22 cellular contexts compared by ENCODE assay signal in genomic region chr7:1550005-1550845, GRCh38. TPM values are rescaled to one million over a fixed set of nuclear protein-coding genes. Genes with fewer than 3 reads are reported as not detected.
"Had no signal": no experiment of that assay in that cellular context is flagged by ENCODE, and none has a peak within 500 bp of the region (broad histone marks: within the 10 kb centered on the region; RNA-seq: fewer than 3 reads in every experiment).

No MANE protein-coding gene starts in this region.

- H3K27me3 ChIP-seq: breast epithelium had no signal

- H3K36me3 ChIP-seq: breast epithelium had no signal

- H3K4me3 Mint-ChIP-seq: activated CD4-positive, alpha-beta memory T cell treated with anti-CD3 and anti-CD28 coated beads, Interleukin-2, amount 10 ng/mL, durations not matched to agents 7 days and 5 days; activated naive CD4-positive, alpha-beta T cell treated with anti-CD3 and anti-CD28 coated beads, Interleukin-2, amount 10 ng/mL, durations not matched to agents 7 days and 5 days had no signal

- H3K27ac ChIP-seq: breast epithelium, VCaP had no signal

- H3K9me3 Mint-ChIP-seq: activated CD4-positive, alpha-beta memory T cell treated with anti-CD3 and anti-CD28 coated beads, Interleukin-2, amount 10 ng/mL, durations not matched to agents 7 days and 5 days; activated naive CD4-positive, alpha-beta T cell treated with anti-CD3 and anti-CD28 coated beads, Interleukin-2, amount 10 ng/mL, durations not matched to agents 7 days and 5 days; activated T-helper 2 cell treated with anti-CD3 and anti-CD28 coated beads, Interferon-gamma antibody, Interleukin-2, Interleukin-4, amounts not matched to agents 10 μg/mL and 5 μg/mL and 100 μg/mL, durations not matched to agents 14 hours and 24 hours and 36 hours had no signal

- H3K9me3 ChIP-seq: breast epithelium had no signal

- H3K4me3 ChIP-seq: breast epithelium had no signal

- DNase-seq: activated CD4-positive, alpha-beta memory T cell treated with anti-CD3 and anti-CD28 coated beads, Interleukin-2, amount 10 ng/mL, durations not matched to agents 7 days and 5 days; activated CD4-positive, alpha-beta T cell treated with anti-CD3 and anti-CD28 coated beads, Interleukin-2, amount 50 U/mL, for 1 hour; activated CD4-positive, CD25-positive, alpha-beta regulatory T cell; activated gamma-delta T cell treated with Interleukin-2 at 50 U/mL for 16 hours; activated naive CD4-positive, alpha-beta T cell treated with anti-CD3 and anti-CD28 coated beads, Interleukin-2, amount 10 ng/mL, durations not matched to agents 7 days and 5 days; activated T-cell treated with anti-CD3 and anti-CD28 coated beads for 4 hours; activated T-cell treated with anti-CD3 and anti-CD28 coated beads, Interleukin-2, amount 50 U/mL, for 48 hours; aorta; caudate nucleus; KG1; NCI-H1048; NCI-H1417; NCI-H1930; NCI-H510A treated with DMSO at 0.1 percent for 48 hours; NCI-H69; NK-92 treated with Interleukin-12 subunit alpha and Interleukin-12 subunit beta, amount 100 ng/mL, for 24 hours; SIG-M5 had no signal

- H3K27ac Mint-ChIP-seq: activated CD4-positive, alpha-beta memory T cell treated with anti-CD3 and anti-CD28 coated beads, Interleukin-2, amount 10 ng/mL, durations not matched to agents 7 days and 5 days; activated naive CD4-positive, alpha-beta T cell treated with anti-CD3 and anti-CD28 coated beads, Interleukin-2, amount 10 ng/mL, durations not matched to agents 7 days and 5 days; activated T-helper 2 cell treated with anti-CD3 and anti-CD28 coated beads, Interferon-gamma antibody, Interleukin-2, Interleukin-4, amounts not matched to agents 10 μg/mL and 5 μg/mL and 100 μg/mL, durations not matched to agents 14 hours and 24 hours and 36 hours had no signal

- H3K27me3 Mint-ChIP-seq: activated CD4-positive, alpha-beta memory T cell treated with anti-CD3 and anti-CD28 coated beads, Interleukin-2, amount 10 ng/mL, durations not matched to agents 7 days and 5 days had no signal

- H3K4me1 Mint-ChIP-seq: activated CD4-positive, alpha-beta memory T cell treated with anti-CD3 and anti-CD28 coated beads, Interleukin-2, amount 10 ng/mL, durations not matched to agents 7 days and 5 days had no signal

- H3K36me3 Mint-ChIP-seq: activated naive CD4-positive, alpha-beta T cell treated with anti-CD3 and anti-CD28 coated beads, Interleukin-2, amount 10 ng/mL, durations not matched to agents 7 days and 5 days had no signal

RNA-seq across cellular contexts. Expression of gene TMEM184A, which starts 5.8 kb away (rescaled TPM):
- total RNA-seq: activated CD4-positive, alpha-beta memory T cell treated with anti-CD3 and anti-CD28 coated beads, Interleukin-2, amount 10 ng/mL, durations not matched to agents 7 days and 5 days; activated CD8-positive, alpha-beta memory T cell treated with anti-CD3 and anti-CD28 coated beads for 36 hours; T-helper 2 cell treated with Interferon-gamma antibody and Interleukin-4, amounts not matched to agents 100 ng/mL and 5 ng/mL, for 36 hours had no signal
